18 cellular contexts compared by ENCODE assay signal in genomic region chr6:12249516-12250394, GRCh38.
"Had no signal": no experiment of that assay in that cellular context is flagged by ENCODE, and none has a peak within 500 bp of the region (broad histone marks: within the 10 kb centered on the region; RNA-seq: fewer than 3 reads in every experiment).

No MANE protein-coding gene starts in this region.

- H3K27ac ChIP-seq: ascending aorta, breast epithelium, gastrocnemius medialis, left ventricle myocardium inferior, neutrophil, VCaP had no signal

- ATAC-seq: gastrocnemius medialis, natural killer cell had no signal

- H3K27me3 ChIP-seq: ascending aorta, breast epithelium, gastrocnemius medialis, neutrophil had no signal

- H3K4me3 ChIP-seq: ascending aorta, breast epithelium, gastrocnemius medialis, left ventricle myocardium inferior had no signal

- H3K36me3 ChIP-seq: ascending aorta, breast epithelium, gastrocnemius medialis, left ventricle myocardium inferior, neutrophil had no signal

- H3K9me3 ChIP-seq: ascending aorta, breast epithelium, gastrocnemius medialis, left ventricle myocardium inferior, neutrophil had no signal

- DNase-seq: activated CD4-positive, alpha-beta T cell treated with anti-CD3 and anti-CD28 coated beads for 1 hour; activated CD4-positive, alpha-beta T cell treated with anti-CD3 and anti-CD28 coated beads, Interleukin-2, amount 50 U/mL, for 48 hours; activated naive CD4-positive, alpha-beta T cell treated with Interleukin-2 at 50 U/mL for 16 hours; cerebellar nuclear complex; endodermal cell; erythroblast; gastrocnemius medialis; islet precursor cell; left ventricle myocardium inferior; natural killer cell; stimulated activated CD4-positive, alpha-beta T cell treated with anti-CD3 and anti-CD28 coated beads, Interleukin-4, amount 100 ng/mL, for 1 hour; stimulated activated naive CD4-positive, alpha-beta T cell; T1000; trophoblast cell had no signal

- H3K4me1 ChIP-seq: ascending aorta, breast epithelium, gastrocnemius medialis, left ventricle myocardium inferior had no signal
